Comparison of ENCODE assay signal across 33 cellular contexts in the genomic region with DNA sequence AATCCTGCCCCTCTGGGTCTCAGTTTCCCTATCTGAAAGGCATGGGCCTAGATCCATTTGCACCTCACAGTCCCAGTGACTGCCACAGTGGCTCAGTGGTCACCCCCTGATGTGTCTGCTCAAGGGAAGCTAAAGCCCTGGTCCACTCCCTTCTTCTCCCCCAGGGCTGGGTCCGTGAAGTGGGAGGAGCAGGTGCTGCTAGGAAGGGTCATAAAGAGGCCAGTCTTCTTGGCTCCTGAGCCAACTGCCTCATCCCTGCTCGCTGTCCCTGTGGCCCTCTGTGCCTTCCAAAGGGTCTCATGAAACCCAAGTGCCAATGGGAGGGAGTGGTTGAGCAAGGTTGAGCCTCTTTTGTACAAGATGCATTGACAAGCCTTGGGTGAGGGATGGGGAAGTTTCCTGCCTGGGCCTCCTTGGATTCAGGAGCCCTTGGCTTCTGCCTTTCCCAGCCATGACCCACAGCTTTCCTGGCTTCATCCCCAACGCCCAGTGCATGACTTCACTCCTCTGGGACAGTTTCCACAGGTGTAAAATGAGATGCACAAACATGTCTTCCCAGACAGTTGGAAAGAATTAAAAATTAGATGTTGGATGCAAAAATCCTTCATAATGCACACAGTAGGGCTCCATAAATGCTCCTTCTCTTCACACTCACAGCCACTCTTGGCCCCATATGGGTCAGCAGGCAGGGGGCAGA. TPM values are rescaled to one million over a fixed set of nuclear protein-coding genes. Genes with fewer than 3 reads are reported as not detected.
"Had no signal": no experiment of that assay in that cellular context is flagged by ENCODE, and none has a peak within 500 bp of the region (broad histone marks: within the 10 kb centered on the region; RNA-seq: fewer than 3 reads in every experiment).

No MANE protein-coding gene starts in this region.

- H3K4me1 ChIP-seq: foreskin keratinocyte, lower lobe of right lung, testis, upper lobe of right lung had no signal

- ATAC-seq: foreskin keratinocyte; heart right ventricle; left ventricle myocardium superior; lower lobe of right lung; natural killer cell treated with Interleukin-12 subunit alpha and Interleukin-12 subunit beta and Interleukin-15 and Interleukin-18, amount 100 ng/mL, for 72 hours; sciatic nerve; stimulated activated memory B cell treated with anti-CD40 and anti-IgM and Interleukin-4, amounts not matched to agents 10 μg/mL and 1 μg/mL and 100 μg/mL, for 72 hours; stimulated activated naive CD8-positive, alpha-beta T cell treated with anti-CD3 and anti-CD28 coated beads, Interleukin-15, Interleukin-2, amounts not matched to agents 100 U/mL and 50 U/mL, for 24 hours; upper lobe of right lung had no signal

- H3K27me3 ChIP-seq: right atrium auricular region, testis had no signal

- DNase-seq: cerebellar nuclear complex; effector CD8-positive, alpha-beta T cell; endodermal cell; foreskin keratinocyte; glutamatergic neuron; heart right ventricle; hypothalamus; immature natural killer cell; islet precursor cell; kidney glomerular epithelial cell; left ventricle myocardium superior; lower lobe of right lung; naive B cell; spleen; stimulated activated CD4-positive, alpha-beta T cell treated with anti-CD3 and anti-CD28 coated beads, Interleukin-4, amount 100 ng/mL, for 4 hours; stimulated activated naive CD8-positive, alpha-beta T cell treated with anti-CD3 and anti-CD28 coated beads, Interleukin-15, Interleukin-2, amounts not matched to agents 100 U/mL and 50 U/mL, for 24 hours; substantia nigra; testis; upper lobe of right lung; uterus had no signal

- H3K27ac ChIP-seq: epithelial cell of prostate, esophagus muscularis mucosa, foreskin keratinocyte, heart right ventricle, lower lobe of right lung, parathyroid adenoma, right atrium auricular region, spleen, testis, tibial nerve, upper lobe of right lung, uterus had no signal

- H3K36me3 ChIP-seq: esophagus muscularis mucosa, heart right ventricle, lower lobe of right lung, right atrium auricular region, spleen, tibial nerve, upper lobe of right lung, uterus had no signal

- H3K4me3 ChIP-seq: esophagus muscularis mucosa, heart right ventricle, lower lobe of right lung, right atrium auricular region, spleen, testis, tibial nerve, upper lobe of right lung, uterus had no signal

- H3K9ac ChIP-seq: parathyroid adenoma had no signal

- H3K9me3 ChIP-seq: esophagus muscularis mucosa, heart right ventricle, lower lobe of right lung, right atrium auricular region, spleen, testis, tibial nerve, upper lobe of right lung, uterus had no signal

RNA-seq across cellular contexts. Expression of gene SLC6A7, which starts 1.6 kb away (rescaled TPM):
- total RNA-seq: endodermal cell; esophagus muscularis mucosa; fibroblast of lung; foreskin keratinocyte; heart right ventricle; left ventricle myocardium superior; lower lobe of right lung; mesenteric fat pad; natural killer cell treated with Interleukin-12 subunit alpha and Interleukin-12 subunit beta and Interleukin-15 and Interleukin-18, amount 100 ng/mL, for 72 hours; neural crest cell; osteoblast; progenitor cell of endocrine pancreas; right atrium auricular region; sciatic nerve; spleen; tibial nerve; upper lobe of right lung; uterus had no signal
- polyA plus RNA-seq: foreskin keratinocyte, heart right ventricle, immature natural killer cell had no signal

RNA-seq across cellular contexts. Expression of gene CDX1, which starts 21.7 kb away (rescaled TPM):
- total RNA-seq: endodermal cell; foreskin keratinocyte; left ventricle myocardium superior; lower lobe of right lung; natural killer cell treated with Interleukin-12 subunit alpha and Interleukin-12 subunit beta and Interleukin-15 and Interleukin-18, amount 100 ng/mL, for 72 hours; neural crest cell; right atrium auricular region; sciatic nerve; upper lobe of right lung had no signal
- polyA plus RNA-seq: foreskin keratinocyte, immature natural killer cell had no signal

RNA-seq across cellular contexts. Expression of gene PDGFRB, which starts 32.6 kb away (rescaled TPM):
- total RNA-seq: foreskin keratinocyte had no signal
- polyA plus RNA-seq: foreskin keratinocyte had no signal
